ENCODE assay signal across 1 cellular context in genomic region chr10:75238182-75239180, GRCh38.
A peak's percentile ranks its signal among the peaks of the same experiment; 100 is the strongest.
TF ChIP-seq lines count a peak whose summit lies in the region.

No MANE protein-coding gene starts in this region.

TF ChIP-seq in H1, 55 proteins besides CTCF, POLR2A, EP300 and RAD21:
- TF ChIP-seq E2F6 (IDR thresholded peaks at IDR 0.05) (peak; percentile 62), CREB1 (IDR thresholded peaks at IDR 0.05) (no peak), GTF2F1 (IDR thresholded peaks at IDR 0.05; ENCODE audit: borderline replicate concordance, low read depth, low read length) (no peak), RFX5 (IDR thresholded peaks at IDR 0.05; ENCODE audit: borderline replicate concordance, low read depth, low read length) (no peak), SIN3A (conservative IDR thresholded peaks at IDR 0.05 in 1 of 2, IDR thresholded peaks at IDR 0.05 in 1 of 2; ENCODE audit: low read depth in 1 of 2, low read length in 2 of 2) (no peak), SP4 (IDR thresholded peaks at IDR 0.05; ENCODE audit: low read length) (no peak), JUND (IDR thresholded peaks at IDR 0.05; ENCODE audit: low read length) (no peak)
- TF ChIP-seq, protein P1, sequence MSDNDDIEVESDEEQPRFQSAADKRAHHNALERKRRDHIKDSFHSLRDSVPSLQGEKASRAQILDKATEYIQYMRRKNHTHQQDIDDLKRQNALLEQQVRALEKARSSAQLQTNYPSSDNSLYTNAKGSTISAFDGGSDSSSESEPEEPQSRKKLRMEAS (IDR thresholded peaks at IDR 0.05) = peak; percentile 81
- TF ChIP-seq, protein P2, sequence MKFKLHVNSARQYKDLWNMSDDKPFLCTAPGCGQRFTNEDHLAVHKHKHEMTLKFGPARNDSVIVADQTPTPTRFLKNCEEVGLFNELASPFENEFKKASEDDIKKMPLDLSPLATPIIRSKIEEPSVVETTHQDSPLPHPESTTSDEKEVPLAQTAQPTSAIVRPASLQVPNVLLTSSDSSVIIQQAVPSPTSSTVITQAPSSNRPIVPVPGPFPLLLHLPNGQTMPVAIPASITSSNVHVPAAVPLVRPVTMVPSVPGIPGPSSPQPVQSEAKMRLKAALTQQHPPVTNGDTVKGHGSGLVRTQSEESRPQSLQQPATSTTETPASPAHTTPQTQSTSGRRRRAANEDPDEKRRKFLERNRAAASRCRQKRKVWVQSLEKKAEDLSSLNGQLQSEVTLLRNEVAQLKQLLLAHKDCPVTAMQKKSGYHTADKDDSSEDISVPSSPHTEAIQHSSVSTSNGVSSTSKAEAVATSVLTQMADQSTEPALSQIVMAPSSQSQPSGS (IDR thresholded peaks at IDR 0.05; ENCODE audit: low read length) = no peak
